ENCODE assay signal across 18 cellular contexts in the genomic region with DNA sequence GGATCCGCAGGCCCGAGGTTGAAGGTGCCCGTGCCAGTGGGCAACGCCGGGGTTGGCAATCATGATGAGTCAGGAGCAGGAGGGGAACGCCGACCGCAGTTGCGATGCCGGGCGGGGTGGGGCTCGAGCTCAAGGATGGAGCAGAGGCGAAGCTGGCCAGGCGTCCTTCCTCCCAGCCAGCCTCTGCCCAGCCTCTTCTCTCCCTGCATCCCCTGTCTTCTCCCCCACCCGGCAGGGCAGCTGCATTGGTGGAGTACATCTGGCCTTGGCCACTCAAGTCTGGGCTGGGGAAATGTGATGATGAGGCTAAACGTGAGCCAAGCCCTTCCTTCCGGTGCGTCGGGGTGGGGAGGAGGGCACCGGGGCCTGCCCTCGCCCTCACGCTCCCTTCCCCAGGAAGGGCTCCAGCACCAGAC. TPM values are rescaled to one million over a fixed set of nuclear protein-coding genes. Genes with fewer than 3 reads are reported as not detected.
DNase-seq lines count a peak whose midpoint lies in the region; ATAC-seq and TF ChIP-seq lines count a peak whose summit lies in the region.
"Had no signal": no experiment of that assay in that cellular context is flagged by ENCODE, and none has a peak within 500 bp of the region (broad histone marks: within the 10 kb centered on the region; RNA-seq: fewer than 3 reads in every experiment).

No MANE protein-coding gene starts in this region.

- H3K9me3 Mint-ChIP-seq in natural killer cell = no peaks in the 10 kb centered on the region
- H3K9me3 Mint-ChIP-seq: central memory CD8-positive, alpha-beta T cell had no signal

- H3K36me3 ChIP-seq in right atrium auricular region = no peaks in the 10 kb centered on the region
- H3K36me3 ChIP-seq in HAP-1 (replicated peaks) = no peaks in the 10 kb centered on the region

- peak; percentile 78 for DNase-seq in Right ventricle myocardium inferior (ENCODE audit: missing footprints)
- no peak for DNase-seq in right atrium auricular region (ENCODE audit: low spot score)
- peak; percentile 73 for DNase-seq in coronary artery (ENCODE audit: low spot score)
- peak; percentile 15 for DNase-seq in natural killer cell
- DNase-seq in NCI-H748 (lab: John Stamatoyannopoulos, UW; ENCODE audit: unreplicated experiment) = no peak
- DNase-seq in HAP-1 (ENCODE audit: low spot score in 2 of 2) = no peak
- DNase-seq: activated CD4-positive, alpha-beta T cell treated with anti-CD3 and anti-CD28 coated beads for 36 hours; DMS53; NCI-H1105 treated with DMSO at 0.1 percent for 48 hours; NCI-H526 had no signal

- H3K27me3 Mint-ChIP-seq in natural killer cell (ENCODE audit: low read depth in 2 of 2) = peaks cover 0 to 13% of the 10 kb centered on the region in 2 donors

- H3K4me1 ChIP-seq in right atrium auricular region = peaks cover 0 to 53% of the 10 kb centered on the region in 2 donors
- no peaks in the 10 kb centered on the region for H3K4me1 ChIP-seq in HAP-1

- TF ChIP-seq CTCF in right atrium auricular region (IDR thresholded peaks at IDR 0.05) (no peak), coronary artery (IDR thresholded peaks at IDR 0.05) (no peak), natural killer cell (IDR thresholded peaks at IDR 0.05) (no peak)

- H3K9me3 ChIP-seq in right atrium auricular region (no peaks in the 10 kb centered on the region), HAP-1 (no peaks in the 10 kb centered on the region)

- no peaks in the 10 kb centered on the region for H3K27me3 ChIP-seq in right atrium auricular region
- H3K27me3 ChIP-seq in HAP-1 (ENCODE audit: low read depth) = no peaks in the 10 kb centered on the region

- no peak overlapping the region for H3K27ac Mint-ChIP-seq in natural killer cell
- H3K27ac Mint-ChIP-seq: activated CD4-positive, alpha-beta T cell treated with anti-CD3 and anti-CD28 coated beads for 36 hours; activated T-helper 17 cell treated with anti-CD3 and anti-CD28 coated beads, Interleukin-2, amount 50 U/mL, for 72 hours had no signal

- H3K4me3 ChIP-seq in right atrium auricular region (no peak overlapping the region), coronary artery (peak overlapping the region; percentile 72), HAP-1 (no peak overlapping the region)

- peaks cover 14 to 45% of the 10 kb centered on the region in 2 donors for H3K4me1 Mint-ChIP-seq in natural killer cell

- intact Hi-C loops in Right ventricle myocardium inferior (cut with DNase I) (no loop called here), natural killer cell (cut with micrococcal nuclease) (no loop called here)

- in situ Hi-C loops in HAP-1 (cut with MboI; ENCODE audit: low sequenced_read_pairs) = no loop called here

- H3K36me3 Mint-ChIP-seq in natural killer cell = no peaks in the 10 kb centered on the region

- ATAC-seq in Right ventricle myocardium inferior = no peak
- no peak for ATAC-seq in natural killer cell
- no peak for ATAC-seq in GM21786 (IDR thresholded peaks at IDR 0.05; ENCODE audit: unreplicated experiment)
- no peak for ATAC-seq in HG02623 (IDR thresholded peaks at IDR 0.05; ENCODE audit: unreplicated experiment)
- ATAC-seq: activated CD4-positive, alpha-beta T cell treated with anti-CD3 and anti-CD28 coated beads for 36 hours; activated T-helper 17 cell treated with anti-CD3 and anti-CD28 coated beads, Interleukin-2, amount 50 U/mL, for 72 hours had no signal

- H3K27ac ChIP-seq in right atrium auricular region = no peak overlapping the region
- H3K27ac ChIP-seq in coronary artery = peak overlapping the region in 1 of 2 donors; percentile 87
- H3K27ac ChIP-seq: skin epidermis had no signal

- H3K4me3 Mint-ChIP-seq in natural killer cell = peak overlapping the region; percentile 7
- H3K4me3 Mint-ChIP-seq: activated CD4-positive, alpha-beta T cell treated with anti-CD3 and anti-CD28 coated beads for 36 hours; activated T-helper 17 cell treated with anti-CD3 and anti-CD28 coated beads, Interleukin-2, amount 50 U/mL, for 72 hours; central memory CD8-positive, alpha-beta T cell had no signal

RNA-seq across cellular contexts. Expression of gene IFITM10, which starts 3.9 kb away (rescaled TPM):
- total RNA-seq in Right ventricle myocardium inferior (0.92 TPM), right atrium auricular region (under 1 TPM; 0.37 to 0.47 TPM), natural killer cell (1 to 10 TPM; 5.5 to 8.1 (median 6.5) TPM)
- total RNA-seq: SK-MEL-5 had no signal

RNA-seq across cellular contexts. Expression of gene CTSD, which starts 17.2 kb away (rescaled TPM):
- total RNA-seq in Right ventricle myocardium inferior (957 TPM), right atrium auricular region (1,000 to 10,000 TPM in 1 of 2 donors, 100 to 1,000 TPM in 1; 782 to 1,042 TPM), natural killer cell (100 to 1,000 TPM; 388 to 446 (median 415) TPM)

RNA-seq across cellular contexts. Expression of gene KRTAP5-6, which starts 49.5 kb away (rescaled TPM):
- not detected for total RNA-seq in Right ventricle myocardium inferior
- not detected for total RNA-seq in right atrium auricular region
- total RNA-seq in natural killer cell = not detected
- total RNA-seq: activated CD4-positive, alpha-beta T cell treated with anti-CD3 and anti-CD28 coated beads for 36 hours; activated T-helper 17 cell treated with anti-CD3 and anti-CD28 coated beads, Interleukin-2, amount 50 U/mL, for 72 hours; fibroblast of lung; SK-MEL-5; urinary bladder had no signal

Comparison
In these comparisons a context has a peak if more than half of its experiments do, and no peak if none do; other contexts are left out.
1. DNase-seq: peak in Right ventricle myocardium inferior (single experiment), coronary artery (single experiment) and natural killer cell (single experiment); none in right atrium auricular region (single experiment), NCI-H748 (single experiment) and HAP-1 (0 of 2).